Comparison of ENCODE assay signal across 13 cellular contexts in the genomic region with DNA sequence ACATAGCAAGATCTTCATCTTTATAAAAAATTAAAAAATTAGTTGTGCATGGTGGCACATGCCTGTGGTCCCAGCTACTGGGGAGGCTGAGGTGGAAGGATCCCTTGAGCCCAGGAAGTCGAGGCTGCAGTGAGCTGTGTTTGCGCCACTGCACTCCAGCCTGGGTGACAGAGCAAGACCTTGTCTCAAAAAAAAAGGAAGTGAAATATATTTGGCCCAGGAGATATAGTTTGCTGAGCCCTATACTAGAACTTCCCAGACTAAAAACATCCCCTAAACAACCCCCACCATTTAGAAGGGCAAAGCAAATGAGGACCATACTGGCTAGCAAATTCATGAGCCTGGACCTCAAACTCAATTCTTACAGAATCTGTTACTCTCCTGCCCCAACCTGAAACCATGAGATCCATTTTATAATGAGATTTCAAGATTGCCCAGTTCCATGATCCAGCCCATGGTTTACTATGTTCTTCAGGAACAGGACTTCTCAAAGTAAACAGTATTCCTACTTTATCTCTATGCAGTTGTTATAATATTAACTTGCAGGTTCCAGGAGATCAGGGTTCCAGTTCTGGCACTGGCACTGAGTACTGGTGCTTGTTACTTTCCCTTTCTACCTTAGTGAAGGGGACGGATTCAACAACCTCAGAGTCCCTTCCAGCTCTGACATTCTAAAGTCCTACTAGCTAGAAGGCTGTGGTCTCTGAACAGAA. TPM values are rescaled to one million over a fixed set of nuclear protein-coding genes. Genes with fewer than 3 reads are reported as not detected.
DNase-seq lines count a peak whose midpoint lies in the region; ATAC-seq and TF ChIP-seq lines count a peak whose summit lies in the region.
"Had no signal": no experiment of that assay in that cellular context is flagged by ENCODE, and none has a peak within 500 bp of the region (broad histone marks: within the 10 kb centered on the region; RNA-seq: fewer than 3 reads in every experiment).

No MANE protein-coding gene starts in this region.

- intact Hi-C loops in left colon (cut with DNase I, micrococcal nuclease) = no loop called here
- intact Hi-C loops in lower leg skin (cut with DNase I; ENCODE audit: low total_unique reads) = no loop called here

- DNase-seq in left colon (no peak), lower leg skin (ENCODE audit: low spot score in 2 of 2) (no peak), NCI-H1694 (lab: John Stamatoyannopoulos, UW) (no peak), RPMI8226 (no peak)
- no peak for DNase-seq in activated T-cell treated with anti-CD3 and anti-CD28 coated beads, Interleukin-2, amount 50 U/mL, for 48 hours
- DNase-seq: DMS53, dorsolateral prefrontal cortex, NCI-H1436 treated with DMSO at 0.1 percent for 48 hours, posterior cingulate gyrus, T-helper 1 cell had no signal

- WGBS in lower leg skin, 2 donors = 59 to 62% methylated on average over 3 of the region's 3 CpGs

- peak; percentile 77 for ATAC-seq in GM18517 (IDR thresholded peaks at IDR 0.05; ENCODE audit: unreplicated experiment)
- peak; percentile 92 for ATAC-seq in GM21576 (IDR thresholded peaks at IDR 0.05; ENCODE audit: unreplicated experiment)
- ATAC-seq in HG03460 (IDR thresholded peaks at IDR 0.05; ENCODE audit: unreplicated experiment) = peak; percentile 73
- peak; percentile 84 for ATAC-seq in left colon

- no peak for TF ChIP-seq POLR2A in lower leg skin (IDR thresholded peaks at IDR 0.05)

- H3K4me3 ChIP-seq in lower leg skin (ENCODE audit: low read depth, poor library complexity, severe bottlenecking) = no peak overlapping the region
- H3K4me3 ChIP-seq: dorsolateral prefrontal cortex had no signal

- no peak for TF ChIP-seq CTCF in lower leg skin (IDR thresholded peaks at IDR 0.05)

RNA-seq across cellular contexts. Expression of a gene that starts 48.9 kb away (rescaled TPM):
- total RNA-seq in left colon (10 to 100 TPM in 1 of 2 donors, 1 to 10 TPM in 1; 9.5 to 11.6 TPM), lower leg skin (10 to 100 TPM in 3 of 4 donors, 1 to 10 TPM in 1; 9.5 to 18.2 (median 15.1) TPM)

RNA-seq across cellular contexts. Expression of a gene that starts 50.4 kb away (rescaled TPM):
- total RNA-seq in left colon (1 to 10 TPM in 1 of 2 donors, under 1 TPM in 1; 0.85 to 1.3 TPM), lower leg skin (under 1 TPM in 3 of 4 donors, not detected in 1; 0.29 to 0.46 (median 0.42) TPM)
